Comparison of ENCODE assay signal across 1 cellular context in genomic region chr1:85200870-85201339, GRCh38.
A peak's percentile ranks its signal among the peaks of the same experiment; 100 is the strongest.
TF ChIP-seq lines count a peak whose summit lies in the region.

SYDE2 (minus strand) TSS chr1:85201016; CDS start chr1:85200996, 20 bp downstream.

TF ChIP-seq in HepG2, 621 proteins besides CTCF, POLR2A, EP300 and RAD21 (continued from another document and continues in another):
- TF ChIP-seq ZNF235 (CRISPR knock-in tag; IDR thresholded peaks at IDR 0.05; ENCODE audit: borderline replicate concordance) (0 out of 2 replicates have a peak, but pooled peaks have one; percentile 3), TAF1 (CRISPR knock-in tag; IDR thresholded peaks at IDR 0.05) (peak; percentile 71), ZNF784 (CRISPR knock-in tag; IDR thresholded peaks at IDR 0.05; ENCODE audit: borderline replicate concordance) (no peak), SP2 (CRISPR knock-in tag; IDR thresholded peaks at IDR 0.05) (peak; percentile 81), HES4 (CRISPR knock-in tag; IDR thresholded peaks at IDR 0.05; ENCODE audit: borderline replicate concordance) (peak; percentile 39), TGIF2 (CRISPR knock-in tag; IDR thresholded peaks at IDR 0.05) (0 out of 2 replicates have a peak, but pooled peaks have one; percentile 16), MAX (IDR thresholded peaks at IDR 0.05) (peak; percentile 10; the same call in 1 of the 2 replicates), ETS1 (CRISPR knock-in tag; IDR thresholded peaks at IDR 0.05) (no peak), GMEB2 (CRISPR knock-in tag; IDR thresholded peaks at IDR 0.05; ENCODE audit: low read depth) (no peak), ZKSCAN5 (CRISPR knock-in tag; IDR thresholded peaks at IDR 0.05) (no peak), ZBTB42 (CRISPR knock-in tag; IDR thresholded peaks at IDR 0.05) (no peak), YEATS4 (CRISPR knock-in tag; IDR thresholded peaks at IDR 0.05; ENCODE audit: borderline replicate concordance) (0 out of 2 replicates have a peak, but pooled peaks have one; percentile 7), TEAD3 (CRISPR knock-in tag; optimal IDR thresholded peaks at IDR 0.05; ENCODE audit: borderline replicate concordance) (peak; percentile 13), UBTF (CRISPR knock-in tag; IDR thresholded peaks at IDR 0.05) (peak; percentile 74; the same call in 1 of the 2 replicates), BCL6 (CRISPR knock-in tag; IDR thresholded peaks at IDR 0.05) (no peak), ZNF878 (CRISPR knock-in tag; IDR thresholded peaks at IDR 0.05) (0 out of 2 replicates have a peak, but pooled peaks have one; percentile 3), CSRNP2 (CRISPR knock-in tag; conservative IDR thresholded peaks at IDR 0.05; ENCODE audit: low read depth) (no peak), SPEN (CRISPR knock-in tag; IDR thresholded peaks at IDR 0.05; ENCODE audit: low read depth) (peak; percentile 22; the same call in 1 of the 2 replicates), CEBPZ (IDR thresholded peaks at IDR 0.05; ENCODE audit: low read length) (no peak), CBX1 (IDR thresholded peaks at IDR 0.05; ENCODE audit: low read depth) (peak; percentile 49), AKNA (CRISPR knock-in tag; IDR thresholded peaks at IDR 0.05; ENCODE audit: borderline replicate concordance) (no peak), PTBP1 (IDR thresholded peaks at IDR 0.05; ENCODE audit: low read depth, low read length, poor library complexity, severe bottlenecking) (no peak), SYNCRIP (IDR thresholded peaks at IDR 0.05; ENCODE audit: insufficient read depth, low read depth, low read length) (no peak), SAP130 (CRISPR knock-in tag; IDR thresholded peaks at IDR 0.05; ENCODE audit: low read depth) (peak; percentile 55), ARID5B (CRISPR knock-in tag; IDR thresholded peaks at IDR 0.05) (0 out of 2 replicates have a peak, but pooled peaks have one; percentile 9), IRF9 (CRISPR knock-in tag; IDR thresholded peaks at IDR 0.05; ENCODE audit: borderline replicate concordance) (0 out of 2 replicates have a peak, but pooled peaks have one; percentile 19), ZNF34 (CRISPR knock-in tag; IDR thresholded peaks at IDR 0.05; ENCODE audit: borderline replicate concordance) (no peak), KDM2A (CRISPR knock-in tag; IDR thresholded peaks at IDR 0.05; ENCODE audit: borderline replicate concordance, low read depth) (peak; percentile 64; the same call in 1 of the 2 replicates), MAZ (IDR thresholded peaks at IDR 0.05; ENCODE audit: borderline replicate concordance, low read depth, low read length) (peak; percentile 78; the same call in 1 of the 2 replicates), MAZ (CRISPR knock-in tag; IDR thresholded peaks at IDR 0.05; ENCODE audit: low read depth) (no peak), HDAC1 (CRISPR knock-in tag; IDR thresholded peaks at IDR 0.05) (peak; percentile 54; the same call in 1 of the 2 replicates), ATF1 (CRISPR knock-in tag; IDR thresholded peaks at IDR 0.05) (no peak), SP4 (CRISPR knock-in tag; IDR thresholded peaks at IDR 0.05) (peak; percentile 69), RXRB (CRISPR knock-in tag; IDR thresholded peaks at IDR 0.05; ENCODE audit: borderline replicate concordance) (0 out of 2 replicates have a peak, but pooled peaks have one; percentile 13)
